Comparison of ENCODE assay signal across 15 cellular contexts in genomic region chr3:115660646-115661442, GRCh38. TPM values are rescaled to one million over a fixed set of nuclear protein-coding genes. Genes with fewer than 3 reads are reported as not detected.
A peak's percentile ranks its signal among the peaks of the same experiment; 100 is the strongest.
DNase-seq lines count a peak whose midpoint lies in the region; ATAC-seq and TF ChIP-seq lines count a peak whose summit lies in the region.
"Had no signal": no experiment of that assay in that cellular context is flagged by ENCODE, and none has a peak within 500 bp of the region (broad histone marks: within the 10 kb centered on the region; RNA-seq: fewer than 3 reads in every experiment).

No MANE protein-coding gene starts in this region.

- TF ChIP-seq POLR2A in uterus (IDR thresholded peaks at IDR 0.05): no peak

- peaks cover 22% of the 10 kb centered on the region for H3K4me1 Mint-ChIP-seq in activated CD4-positive, alpha-beta T cell treated with anti-CD3 and anti-CD28 coated beads, Interleukin-2, amount 10 ng/mL, durations not matched to agents 24 days and 14 days
- H3K4me1 Mint-ChIP-seq in brain (peaks cover 94% of the 10 kb centered on the region), mesothelial cell of epicardium (peaks cover 42% of the 10 kb centered on the region)

- DNase-seq in activated CD4-positive, alpha-beta T cell treated with anti-CD3 and anti-CD28 coated beads, Interleukin-2, amount 10 ng/mL, durations not matched to agents 24 days and 14 days: peak; percentile 53
- DNase-seq in activated CD4-positive, alpha-beta T cell treated with anti-CD3 and anti-CD28 coated beads for 48 hours: no peak
- DNase-seq in mesothelial cell of epicardium (ENCODE audit: low spot score in 2 of 2, unreplicated experiment in 2 of 2) (no peak), uterus (no peak), DMS153 (lab: John Stamatoyannopoulos, UW) (no peak)
- DNase-seq: colonic mucosa, H9, NCI-H1105, NCI-H748 treated with DMSO at 0.1 percent for 48 hours, SIG-M5, thyroid gland had no signal

- no peak for TF ChIP-seq CTCF in brain (conservative IDR thresholded peaks at IDR 0.05)
- TF ChIP-seq CTCF in mesothelial cell of epicardium (IDR thresholded peaks at IDR 0.05; ENCODE audit: unreplicated experiment): no peak
- no peak for TF ChIP-seq CTCF in uterus (IDR thresholded peaks at IDR 0.05)

- H3K27me3 Mint-ChIP-seq in activated CD4-positive, alpha-beta T cell treated with anti-CD3 and anti-CD28 coated beads, Interleukin-2, amount 10 ng/mL, durations not matched to agents 24 days and 14 days: peaks cover 13% of the 10 kb centered on the region
- no peaks in the 10 kb centered on the region for H3K27me3 Mint-ChIP-seq in brain
- H3K27me3 Mint-ChIP-seq in mesothelial cell of epicardium (ENCODE audit: low read depth): no peaks in the 10 kb centered on the region
- H3K27me3 Mint-ChIP-seq: activated naive CD4-positive, alpha-beta T cell treated with anti-CD3 and anti-CD28 coated beads, Interleukin-2, amount 50 U/mL, for 24 hours had no signal

- no peaks in the 10 kb centered on the region for H3K36me3 Mint-ChIP-seq in activated CD4-positive, alpha-beta T cell treated with anti-CD3 and anti-CD28 coated beads, Interleukin-2, amount 10 ng/mL, durations not matched to agents 24 days and 14 days (ENCODE audit: low read depth)
- peaks cover 4% of the 10 kb centered on the region for H3K36me3 Mint-ChIP-seq in brain
- H3K36me3 Mint-ChIP-seq in mesothelial cell of epicardium: no peaks in the 10 kb centered on the region
- H3K36me3 Mint-ChIP-seq: activated naive CD4-positive, alpha-beta T cell treated with anti-CD3 and anti-CD28 coated beads, Interleukin-2, amount 50 U/mL, for 24 hours had no signal

- H3K36me3 ChIP-seq in uterus: no peaks in the 10 kb centered on the region
- H3K36me3 ChIP-seq: colonic mucosa, thyroid gland had no signal

- H3K4me1 ChIP-seq in uterus: no peaks in the 10 kb centered on the region
- H3K4me1 ChIP-seq: colonic mucosa had no signal

- H3K27ac ChIP-seq in uterus: peak overlapping the region; percentile 97 to 98
- H3K27ac ChIP-seq: colonic mucosa, thyroid gland had no signal

- no peaks in the 10 kb centered on the region for H3K9me3 ChIP-seq in uterus
- H3K9me3 ChIP-seq: colonic mucosa, thyroid gland had no signal

- intact Hi-C loops in activated CD4-positive, alpha-beta T cell treated with anti-CD3 and anti-CD28 coated beads, Interleukin-2, amount 10 ng/mL, durations not matched to agents 24 days and 14 days (cut with micrococcal nuclease): no loop called here
- intact Hi-C loops in uterus (cut with DNase I; ENCODE audit: low total_unique reads): no loop called here

- no peak overlapping the region for H3K27ac Mint-ChIP-seq in activated CD4-positive, alpha-beta T cell treated with anti-CD3 and anti-CD28 coated beads, Interleukin-2, amount 10 ng/mL, durations not matched to agents 24 days and 14 days
- peak overlapping the region; percentile 29 to 99 (median 89) for H3K27ac Mint-ChIP-seq in brain
- peak overlapping the region; percentile 5 for H3K27ac Mint-ChIP-seq in mesothelial cell of epicardium
- H3K27ac Mint-ChIP-seq: activated naive CD4-positive, alpha-beta T cell treated with anti-CD3 and anti-CD28 coated beads, Interleukin-2, amount 50 U/mL, for 24 hours; H9 had no signal

- ATAC-seq in GM18520 (IDR thresholded peaks at IDR 0.05; ENCODE audit: unreplicated experiment) (no peak), HG02610 (IDR thresholded peaks at IDR 0.05; ENCODE audit: unreplicated experiment) (no peak)

- H3K4me3 Mint-ChIP-seq in activated CD4-positive, alpha-beta T cell treated with anti-CD3 and anti-CD28 coated beads, Interleukin-2, amount 10 ng/mL, durations not matched to agents 24 days and 14 days: no peak overlapping the region
- H3K4me3 Mint-ChIP-seq in brain (peak overlapping the region; percentile 11 to 62 (median 38)), mesothelial cell of epicardium (no peak overlapping the region)
- H3K4me3 Mint-ChIP-seq: activated naive CD4-positive, alpha-beta T cell treated with anti-CD3 and anti-CD28 coated beads, Interleukin-2, amount 50 U/mL, for 24 hours; H9 had no signal

- H3K27me3 ChIP-seq in uterus: no peaks in the 10 kb centered on the region
- H3K27me3 ChIP-seq: colonic mucosa, thyroid gland had no signal

- H3K9me3 Mint-ChIP-seq in activated CD4-positive, alpha-beta T cell treated with anti-CD3 and anti-CD28 coated beads, Interleukin-2, amount 10 ng/mL, durations not matched to agents 24 days and 14 days: no peaks in the 10 kb centered on the region
- H3K9me3 Mint-ChIP-seq in brain (no peaks in the 10 kb centered on the region), mesothelial cell of epicardium (no peaks in the 10 kb centered on the region)
- H3K9me3 Mint-ChIP-seq: activated naive CD4-positive, alpha-beta T cell treated with anti-CD3 and anti-CD28 coated beads, Interleukin-2, amount 50 U/mL, for 24 hours; H9 had no signal

- no peak overlapping the region for H3K4me3 ChIP-seq in uterus
- H3K4me3 ChIP-seq: colonic mucosa, thyroid gland had no signal

RNA-seq across cellular contexts. Expression of gene GAP43, which starts 37.5 kb away (rescaled TPM):
- total RNA-seq in activated CD4-positive, alpha-beta T cell treated with anti-CD3 and anti-CD28 coated beads, Interleukin-2, amount 10 ng/mL, durations not matched to agents 24 days and 14 days: not detected in 2 replicates
- 151 TPM for polyA plus RNA-seq in brain (ENCODE audit: insufficient read depth, low read depth, low replicate concordance)
- 4.2 to 6.1 TPM (median 5.7 TPM) in 3 replicates for total RNA-seq in mesothelial cell of epicardium
- 1 to 10 TPM in 1 of 4 donors, not detected in 3; 7.0 TPM for total RNA-seq in uterus
- total RNA-seq: thyroid gland had no signal

Comparison
In these comparisons a context has a peak if more than half of its experiments do, and no peak if none do; other contexts are left out.
1. H3K4me3 Mint-ChIP-seq: peak in brain (5 of 5); none in activated CD4-positive, alpha-beta T cell treated with anti-CD3 and anti-CD28 coated beads, Interleukin-2, amount 10 ng/mL, durations not matched to agents 24 days and 14 days (single experiment) and mesothelial cell of epicardium (single experiment).